ENCODE assay signal across 7 cellular contexts in genomic region chr20:49914310-49915117, GRCh38. TPM values are rescaled to one million over a fixed set of nuclear protein-coding genes. Genes with fewer than 3 reads are reported as not detected.
DNase-seq lines count a peak whose midpoint lies in the region; ATAC-seq and TF ChIP-seq lines count a peak whose summit lies in the region.

No MANE protein-coding gene starts in this region.

- no peak for TF ChIP-seq POLR2A in suprapubic skin (IDR thresholded peaks at IDR 0.05)

- no peak overlapping the region; the same call in 1 of the 2 replicates for H3K27ac ChIP-seq in HUES64 (ENCODE audit: low read depth, low read length)
- peak overlapping the region; percentile 95 for H3K27ac ChIP-seq in suprapubic skin

- peaks cover 6% of the 10 kb centered on the region for H3K27me3 ChIP-seq in HUES64 (ENCODE audit: insufficient read depth, low read length)
- H3K27me3 ChIP-seq in suprapubic skin, result no peaks in the 10 kb centered on the region

- H3K4me3 ChIP-seq in HUES64 (ENCODE audit: low read length) (peak overlapping the region; percentile 100), suprapubic skin (peak overlapping the region; percentile 84)

- no peak for TF ChIP-seq EP300 in suprapubic skin (IDR thresholded peaks at IDR 0.05)

- DNase-seq in astrocyte of the hippocampus (ENCODE audit: low read depth, low spot score), result peak; percentile 22
- peak; percentile 21 to 45 for DNase-seq in left colon
- DNase-seq in suprapubic skin (ENCODE audit: low spot score in 2 of 2), result no peak
- DNase-seq in retina, result no peak
- no peak for DNase-seq in NCI-H345 (lab: John Stamatoyannopoulos, UW)

- peak overlapping the region; percentile 100 for H3K9ac ChIP-seq in HUES64 (ENCODE audit: low read depth, low read length)

- H3K4me1 ChIP-seq in HUES64 (ENCODE audit: insufficient read depth, low read length) (peaks cover 5% of the 10 kb centered on the region; the same call in 1 of the 2 replicates), suprapubic skin (peaks cover 33% of the 10 kb centered on the region)

- no peaks in the 10 kb centered on the region for H3K9me3 ChIP-seq in HUES64 (ENCODE audit: insufficient read depth, low read depth, low read length)
- no peaks in the 10 kb centered on the region for H3K9me3 ChIP-seq in suprapubic skin

- H3K36me3 ChIP-seq in HUES64 (ENCODE audit: insufficient read depth, low read length), result no peaks in the 10 kb centered on the region
- peaks cover 10% of the 10 kb centered on the region for H3K36me3 ChIP-seq in suprapubic skin

- no peak for TF ChIP-seq CTCF in suprapubic skin (IDR thresholded peaks at IDR 0.05)

- intact Hi-C loops in left colon (cut with DNase I, micrococcal nuclease), result no loop called here

- ATAC-seq in GM18868 (IDR thresholded peaks at IDR 0.05; ENCODE audit: unreplicated experiment) (peak; percentile 2), left colon (peak; percentile 28)

- WGBS in HUES64, result 10% methylated on average over 19 of the region's 19 CpGs
- WGBS in suprapubic skin, result 11% methylated on average over 5 of the region's 19 CpGs

RNA-seq across cellular contexts. Expression of gene SPATA2, which starts 0.8 kb away (rescaled TPM):
- polyA plus RNA-seq in HUES64 (2013, experiment 1 of 2), result 7.8 TPM
- polyA plus RNA-seq in HUES64 (2013, experiment 2 of 2), result 9.4 TPM
- total RNA-seq in left colon (10 to 100 TPM; 19.9 to 22.0 TPM), suprapubic skin (1 to 10 TPM; 7.3 to 9.3 (median 8.7) TPM)

RNA-seq across cellular contexts. Expression of gene RNF114, which starts 21.7 kb away (rescaled TPM):
- polyA plus RNA-seq in HUES64 (2013, experiment 1 of 2), result 77.3 TPM
- 77.3 TPM for polyA plus RNA-seq in HUES64 (2013, experiment 2 of 2)
- total RNA-seq in left colon (10 to 100 TPM; 75.7 to 84.1 TPM), suprapubic skin (100 to 1,000 TPM; 134 to 150 (median 138) TPM)

Comparison
In these comparisons a context has a peak if more than half of its experiments do, and no peak if none do; other contexts are left out.
1. DNase-seq: peak in astrocyte of the hippocampus (single experiment) and left colon (2 of 2); none in suprapubic skin (0 of 2), retina (single experiment) and NCI-H345 (single experiment).